In the genomic region with DNA sequence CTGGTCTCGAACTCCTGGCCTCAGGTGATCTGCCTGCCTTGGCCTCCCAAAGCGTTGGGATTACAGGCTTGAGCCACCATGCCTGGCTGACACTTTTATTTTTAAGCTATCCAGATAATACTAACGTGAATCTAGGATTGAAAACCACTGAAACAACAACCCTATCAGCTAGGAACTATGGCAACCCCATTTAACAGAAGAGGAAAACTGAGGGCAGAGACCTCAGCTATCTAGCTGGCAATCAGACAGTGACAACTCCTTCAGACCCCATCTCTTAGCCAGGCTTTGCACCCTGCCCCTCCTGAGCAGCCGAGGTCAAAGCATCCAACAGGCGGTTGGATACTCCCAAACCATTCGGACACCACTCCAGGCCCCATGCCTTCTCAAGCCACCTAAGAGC, we compare ENCODE assay signal across 26 cellular contexts.
"Had no signal": no experiment of that assay in that cellular context is flagged by ENCODE, and none has a peak within 500 bp of the region (broad histone marks: within the 10 kb centered on the region; RNA-seq: fewer than 3 reads in every experiment).

No MANE protein-coding gene starts in this region.

- H3K27ac ChIP-seq: breast epithelium, pancreas, prostate gland, tibial nerve had no signal

- H3K36me3 ChIP-seq: breast epithelium, gastroesophageal sphincter, pancreas, prostate gland, sigmoid colon, tibial nerve had no signal

- DNase-seq: activated B cell treated with CpG ODN at 0.5 μM for 24 hours; activated CD4-positive, alpha-beta T cell treated with anti-CD3 and anti-CD28 coated beads, Interleukin-2, amount 50 U/mL, for 1 hour; activated CD8-positive, alpha-beta T cell treated with anti-CD3 and anti-CD28 coated beads, Interleukin-2, amount 10 ng/mL, durations not matched to agents 7 days and 5 days; activated gamma-delta T cell; activated naive CD4-positive, alpha-beta T cell treated with anti-CD3 and anti-CD28 coated beads, Interleukin-2, amount 10 ng/mL, durations not matched to agents 7 days and 5 days; activated naive CD8-positive, alpha-beta T cell treated with anti-CD3 and anti-CD28 coated beads, Interleukin-2, amount 10 ng/mL, durations not matched to agents 7 days and 5 days; activated T-cell treated with anti-CD3 and anti-CD28 coated beads, Interleukin-2, amount 50 U/mL, for 1 hour; central memory CD4-positive, alpha-beta T cell; hippocampal formation; midbrain; naive thymus-derived CD8-positive, alpha-beta T cell; nucleus accumbens; pancreas; retina; sigmoid colon; stimulated activated CD4-positive, alpha-beta T cell treated with anti-CD3 and anti-CD28 coated beads, Interleukin-1b, Interleukin-23, amount 100 ng/mL, for 48 hours; stimulated activated CD4-positive, alpha-beta T cell treated with anti-CD3 and anti-CD28 coated beads, Interleukin-4, amount 100 ng/mL, for 4 hours; stimulated activated CD8-positive, alpha-beta memory T cell treated with anti-CD3 and anti-CD28 coated beads, Interleukin-4, amount 100 ng/mL, for 48 hours; stimulated activated naive CD8-positive, alpha-beta T cell treated with anti-CD3 and anti-CD28 coated beads, Interleukin-15, amount 100 ng/mL, for 72 hours had no signal

- ATAC-seq: activated CD8-positive, alpha-beta T cell treated with anti-CD3 and anti-CD28 coated beads, Interleukin-2, amount 10 ng/mL, durations not matched to agents 7 days and 5 days; gastroesophageal sphincter; naive thymus-derived CD8-positive, alpha-beta T cell; stimulated activated memory B cell treated with anti-CD40 and anti-IgM and Interleukin-4, amounts not matched to agents 10 μg/mL and 1 μg/mL and 100 μg/mL, for 72 hours; stimulated activated naive CD8-positive, alpha-beta T cell treated with anti-CD3 and anti-CD28 coated beads, Interleukin-15, amount 100 ng/mL, for 72 hours had no signal

- H3K27me3 ChIP-seq: breast epithelium, gastroesophageal sphincter, pancreas, sigmoid colon, tibial nerve had no signal

- H3K4me1 ChIP-seq: prostate gland had no signal

- FAIRE-seq: endothelial cell of umbilical vein, pancreas had no signal

- H3K4me3 ChIP-seq: breast epithelium, gastroesophageal sphincter, pancreas, prostate gland, sigmoid colon, smooth muscle cell, tibial nerve had no signal

- H3K9me3 ChIP-seq: breast epithelium, gastroesophageal sphincter, pancreas, prostate gland, sigmoid colon, tibial nerve had no signal

- H3K4me2 ChIP-seq: smooth muscle cell had no signal
